ENCODE assay signal across 20 cellular contexts in the genomic region with DNA sequence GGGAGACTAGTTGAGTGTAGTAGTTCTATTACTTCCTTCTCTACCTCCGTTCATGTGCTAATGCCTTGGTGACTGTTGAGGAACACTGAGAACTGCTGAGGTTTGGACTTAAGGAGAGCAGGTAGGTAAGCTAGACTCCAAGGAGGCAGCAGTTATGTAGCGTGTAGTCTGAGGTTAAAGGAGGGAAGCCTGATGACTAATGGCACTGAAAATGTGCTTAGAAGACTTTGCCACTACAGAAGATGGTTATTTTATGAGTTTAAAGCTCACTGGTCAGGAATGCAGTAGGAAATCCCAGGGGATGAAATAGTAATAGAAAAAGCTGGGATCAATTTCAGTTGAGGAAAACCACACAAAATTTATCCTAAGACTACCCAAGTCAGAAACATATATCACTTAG.
DNase-seq lines count a peak whose midpoint lies in the region; ATAC-seq, FAIRE-seq and TF ChIP-seq lines count a peak whose summit lies in the region.
"Had no signal": no experiment of that assay in that cellular context is flagged by ENCODE, and none has a peak within 500 bp of the region (broad histone marks: within the 10 kb centered on the region; RNA-seq: fewer than 3 reads in every experiment).

No MANE protein-coding gene starts in this region.

- ATAC-seq in GM19324 (IDR thresholded peaks at IDR 0.05; ENCODE audit: low FRiP score, unreplicated experiment) = no peak
- ATAC-seq: activated naive CD8-positive, alpha-beta T cell treated with anti-CD3 and anti-CD28 coated beads, Interleukin-2, amount 50 U/mL, for 24 hours; left ventricle myocardium superior had no signal

- no peak for FAIRE-seq in bronchial epithelial cell (lab: Jason Lieb, UNC)
- FAIRE-seq: TTC549 had no signal

- H3K4me1 Mint-ChIP-seq in activated CD4-positive, alpha-beta T cell treated with anti-CD3 and anti-CD28 coated beads, Interleukin-2, amount 10 ng/mL, durations not matched to agents 7 days and 5 days = no peaks in the 10 kb centered on the region
- H3K4me1 Mint-ChIP-seq: activated naive CD8-positive, alpha-beta T cell treated with anti-CD3 and anti-CD28 coated beads, Interleukin-2, amount 50 U/mL, for 24 hours had no signal

- H3K27ac Mint-ChIP-seq in activated CD4-positive, alpha-beta T cell treated with anti-CD3 and anti-CD28 coated beads, Interleukin-2, amount 10 ng/mL, durations not matched to agents 7 days and 5 days = no peak overlapping the region
- H3K27ac Mint-ChIP-seq: activated naive CD8-positive, alpha-beta T cell treated with anti-CD3 and anti-CD28 coated beads, Interleukin-2, amount 50 U/mL, for 24 hours; stimulated activated naive CD8-positive, alpha-beta T cell treated with anti-CD3 and anti-CD28 coated beads, Interleukin-15, Interleukin-2, amounts not matched to agents 100 ng/mL and 50 ng/mL, for 24 hours had no signal

- H3K36me3 ChIP-seq in bronchial epithelial cell (ENCODE audit: control insufficient read depth, insufficient read depth, low read length) = no peaks in the 10 kb centered on the region
- H3K36me3 ChIP-seq: uterus had no signal

- H3K27me3 Mint-ChIP-seq in activated CD4-positive, alpha-beta T cell treated with anti-CD3 and anti-CD28 coated beads, Interleukin-2, amount 10 ng/mL, durations not matched to agents 7 days and 5 days = no peaks in the 10 kb centered on the region
- H3K27me3 Mint-ChIP-seq: activated naive CD8-positive, alpha-beta T cell treated with anti-CD3 and anti-CD28 coated beads, Interleukin-2, amount 50 U/mL, for 24 hours; stimulated activated naive CD8-positive, alpha-beta T cell treated with anti-CD3 and anti-CD28 coated beads, Interleukin-15, Interleukin-2, amounts not matched to agents 100 ng/mL and 50 ng/mL, for 24 hours had no signal

- POLR2A ChIA-PET in activated CD4-positive, alpha-beta T cell treated with anti-CD3 and anti-CD28 coated beads, Interleukin-2, amount 10 ng/mL, durations not matched to agents 7 days and 5 days (lab: Charles Lee) = no interaction called here

- no peak overlapping the region for H3K4me3 ChIP-seq in bronchial epithelial cell (ENCODE audit: low read depth, low read length)
- H3K4me3 ChIP-seq: uterus had no signal

- CTCF ChIA-PET in activated CD4-positive, alpha-beta T cell treated with anti-CD3 and anti-CD28 coated beads, Interleukin-2, amount 10 ng/mL, durations not matched to agents 7 days and 5 days (lab: Charles Lee) = no interaction called here

- no peak for TF ChIP-seq CTCF in bronchial epithelial cell (IDR thresholded peaks at IDR 0.05; ENCODE audit: insufficient read depth, low read length, severe bottlenecking)

- DNase-seq in AG08395 (ENCODE audit: low spot score) (peak; percentile 1), LHCN-M2 (ENCODE audit: low read depth) (peak; percentile 94), bronchial epithelial cell (ENCODE audit: low read depth) (peak; percentile 45), kidney tubule cell (ENCODE audit: low spot score) (peak; percentile 86), Ammon's horn (ENCODE audit: low spot score) (no peak)
- no peak for DNase-seq in activated CD4-positive, alpha-beta T cell treated with anti-CD3 and anti-CD28 coated beads, Interleukin-2, amount 10 ng/mL, durations not matched to agents 7 days and 5 days
- DNase-seq in NK-92 treated with Interleukin-12 subunit alpha and Interleukin-12 subunit beta, amount 100 ng/mL, for 24 hours (lab: John Stamatoyannopoulos, UW) = no peak
- DNase-seq: activated naive CD8-positive, alpha-beta T cell treated with anti-CD3 and anti-CD28 coated beads, Interleukin-2, amount 50 U/mL, for 24 hours; activated T-cell treated with anti-CD3 and anti-CD28 coated beads, Interleukin-2, amount 50 U/mL, for 1 hour; Calu3; GDM1; Kasumi-1; left ventricle myocardium superior; NCI-H1930; NCI-H524; stimulated activated CD4-positive, alpha-beta T cell treated with anti-CD3 and anti-CD28 coated beads, Interleukin-12 subunit alpha, Interleukin-12 subunit beta, amount 100 ng/mL, for 4 hours; uterus had no signal

- H3K9me3 Mint-ChIP-seq in activated CD4-positive, alpha-beta T cell treated with anti-CD3 and anti-CD28 coated beads, Interleukin-2, amount 10 ng/mL, durations not matched to agents 7 days and 5 days = peaks cover 2% of the 10 kb centered on the region

- H3K36me3 Mint-ChIP-seq in activated CD4-positive, alpha-beta T cell treated with anti-CD3 and anti-CD28 coated beads, Interleukin-2, amount 10 ng/mL, durations not matched to agents 7 days and 5 days (ENCODE audit: low read depth) = no peaks in the 10 kb centered on the region

- H3K27me3 ChIP-seq in bronchial epithelial cell (ENCODE audit: control insufficient read depth, insufficient read depth, low read length) = no peaks in the 10 kb centered on the region
- H3K27me3 ChIP-seq: uterus had no signal

- no peak overlapping the region for H3K4me3 Mint-ChIP-seq in activated CD4-positive, alpha-beta T cell treated with anti-CD3 and anti-CD28 coated beads, Interleukin-2, amount 10 ng/mL, durations not matched to agents 7 days and 5 days
- H3K4me3 Mint-ChIP-seq: activated naive CD8-positive, alpha-beta T cell treated with anti-CD3 and anti-CD28 coated beads, Interleukin-2, amount 50 U/mL, for 24 hours; stimulated activated naive CD8-positive, alpha-beta T cell treated with anti-CD3 and anti-CD28 coated beads, Interleukin-15, Interleukin-2, amounts not matched to agents 100 ng/mL and 50 ng/mL, for 24 hours had no signal

Comparison
In these comparisons a context has a peak if more than half of its experiments do, and no peak if none do; other contexts are left out.
1. DNase-seq: peak in AG08395 (single experiment), LHCN-M2 (single experiment), bronchial epithelial cell (single experiment) and kidney tubule cell (single experiment); none in Ammon's horn (single experiment), activated CD4-positive, alpha-beta T cell treated with anti-CD3 and anti-CD28 coated beads, Interleukin-2, amount 10 ng/mL, durations not matched to agents 7 days and 5 days (single experiment) and NK-92 treated with Interleukin-12 subunit alpha and Interleukin-12 subunit beta, amount 100 ng/mL, for 24 hours (single experiment).